ENCODE assay signal across 9 cellular contexts in the genomic region with DNA sequence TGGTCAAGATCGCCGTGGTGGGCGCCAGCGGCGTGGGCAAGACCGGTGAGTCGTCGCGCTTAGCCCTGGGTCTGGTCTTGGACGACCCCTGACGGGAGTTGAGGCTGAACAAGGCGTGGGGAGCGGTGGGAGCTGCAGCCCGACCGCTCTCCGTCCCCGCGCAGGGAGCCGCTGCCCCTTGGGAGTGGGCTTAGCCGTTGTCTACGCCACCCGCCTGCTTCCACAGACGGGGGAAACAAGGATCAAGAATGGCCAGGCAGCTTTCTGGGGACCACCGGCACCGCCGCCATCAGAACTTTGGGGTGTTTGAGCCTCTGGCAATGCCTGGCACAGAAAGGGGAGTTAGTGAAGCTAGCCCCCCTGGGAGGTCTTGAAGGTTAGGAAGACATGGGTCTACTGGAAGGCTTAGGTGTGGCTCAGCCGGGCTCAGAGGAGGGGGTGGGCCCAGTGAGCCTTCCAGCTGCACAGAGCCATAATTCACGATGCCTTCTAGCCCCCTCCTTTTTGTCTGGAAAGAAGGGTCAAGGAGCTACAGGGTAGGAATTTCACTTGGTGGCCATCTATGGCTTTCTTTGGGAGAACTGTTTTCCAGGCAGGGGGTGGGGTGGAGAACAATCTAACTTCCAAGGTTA. TPM values are rescaled to one million over a fixed set of nuclear protein-coding genes. Genes with fewer than 3 reads are reported as not detected.
A peak's percentile ranks its signal among the peaks of the same experiment; 100 is the strongest.
DNase-seq lines count a peak whose midpoint lies in the region; ATAC-seq, FAIRE-seq and TF ChIP-seq lines count a peak whose summit lies in the region.
"Had no signal": no experiment of that assay in that cellular context is flagged by ENCODE, and none has a peak within 500 bp of the region (broad histone marks: within the 10 kb centered on the region; RNA-seq: fewer than 3 reads in every experiment).

No MANE protein-coding gene starts in this region.

- no peak for ATAC-seq in HG02678 (IDR thresholded peaks at IDR 0.05; ENCODE audit: unreplicated experiment)

- no peaks in the 10 kb centered on the region for H3K79me2 ChIP-seq in ACC112 (ENCODE audit: control insufficient read depth, insufficient read depth, low read length, unreplicated experiment)

- H3K4me1 ChIP-seq in ACC112 (ENCODE audit: control insufficient read depth, insufficient read depth, low read length, unreplicated experiment) = no peaks in the 10 kb centered on the region
- peaks cover 52% of the 10 kb centered on the region for H3K4me1 ChIP-seq in HUES6 (ENCODE audit: control insufficient read depth, insufficient read depth, low read length)
- H3K4me1 ChIP-seq in mucosa of rectum (ENCODE audit: control insufficient read depth in 2 of 2, insufficient read depth in 2 of 2, low read length in 2 of 2) = peaks cover 8 to 10% of the 10 kb centered on the region in 2 donors

- peaks cover 13% of the 10 kb centered on the region for H3K9me3 ChIP-seq in HUES6 (ENCODE audit: control insufficient read depth, insufficient read depth, low read depth, low read length)
- H3K9me3 ChIP-seq in mucosa of rectum (ENCODE audit: control insufficient read depth in 2 of 2, low read length in 2 of 2) = no peaks in the 10 kb centered on the region

- peak overlapping the region; percentile 79 for H3K4me3 ChIP-seq in ACC112 (ENCODE audit: low read depth, low read length)
- H3K4me3 ChIP-seq in HUES6 (ENCODE audit: low read depth, low read length) = peak overlapping the region; percentile 94
- peak overlapping the region; percentile 69 for H3K4me3 ChIP-seq in bronchial epithelial cell (ENCODE audit: low read depth, low read length)
- peak overlapping the region; percentile 64 to 68 for H3K4me3 ChIP-seq in mucosa of rectum (ENCODE audit: low read length in 2 of 2)

- H3K9ac ChIP-seq in HUES6 (ENCODE audit: low read length) (peak overlapping the region; percentile 98), mucosa of rectum (ENCODE audit: low read depth in 1 of 2, low read length in 2 of 2) (no peak overlapping the region)

- H3K27me3 ChIP-seq in ACC112 (ENCODE audit: insufficient read depth, low read length) (peaks cover 59% of the 10 kb centered on the region), HUES6 (ENCODE audit: control insufficient read depth, insufficient read depth, low read length) (no peaks in the 10 kb centered on the region), bronchial epithelial cell (ENCODE audit: control insufficient read depth, insufficient read depth, low read length) (no peaks in the 10 kb centered on the region), mucosa of rectum (ENCODE audit: control insufficient read depth in 2 of 2, insufficient read depth in 2 of 2, low read length in 2 of 2) (peaks cover 0 to 3% of the 10 kb centered on the region in 2 donors)

- no peak for TF ChIP-seq CTCF in bronchial epithelial cell (IDR thresholded peaks at IDR 0.05; ENCODE audit: insufficient read depth, low read length, severe bottlenecking)

- FAIRE-seq in bronchial epithelial cell (lab: Jason Lieb, UNC) = no peak

- H3K36me3 ChIP-seq in ACC112 (ENCODE audit: insufficient read depth, low read length) (no peaks in the 10 kb centered on the region), HUES6 (ENCODE audit: control insufficient read depth, insufficient read depth, low read length) (peaks cover 51% of the 10 kb centered on the region), bronchial epithelial cell (ENCODE audit: control insufficient read depth, insufficient read depth, low read length) (peaks cover 3% of the 10 kb centered on the region), mucosa of rectum (ENCODE audit: control insufficient read depth in 2 of 2, insufficient read depth in 2 of 2, low read length in 2 of 2) (no peaks in the 10 kb centered on the region)

- TF ChIP-seq POLR2A in erythroblast (IDR thresholded peaks at IDR 0.05; ENCODE audit: low read length) = no peak

- H2AFZ ChIP-seq in ACC112 (ENCODE audit: low read length, unreplicated experiment) = no peak overlapping the region

- no peak overlapping the region for H3K27ac ChIP-seq in ACC112 (ENCODE audit: low read depth, low read length)
- peak overlapping the region; percentile 93 for H3K27ac ChIP-seq in HUES6 (ENCODE audit: low read depth, low read length)
- no peak overlapping the region for H3K27ac ChIP-seq in mucosa of rectum (ENCODE audit: low read depth in 2 of 2, low read length in 2 of 2)

- DNase-seq in bronchial epithelial cell (ENCODE audit: low read depth) (no peak), medulla oblongata (ENCODE audit: extremely low spot score) (no peak), NCI-H226 (no peak), erythroblast (lab: John Stamatoyannopoulos, UW) (no peak)

RNA-seq across cellular contexts. Expression of gene RASL11B, which starts 0.6 kb away (rescaled TPM):
- total RNA-seq in bronchial epithelial cell = 0.77 and 1.3 TPM in 2 replicates
- total RNA-seq: pulmonary artery endothelial cell had no signal
